Comparison of ENCODE assay signal across 24 cellular contexts in genomic region chr1:209647212-209647611, GRCh38. TPM values are rescaled to one million over a fixed set of nuclear protein-coding genes. Genes with fewer than 3 reads are reported as not detected.
DNase-seq lines count a peak whose midpoint lies in the region; ATAC-seq and TF ChIP-seq lines count a peak whose summit lies in the region.
"Had no signal": no experiment of that assay in that cellular context is flagged by ENCODE, and none has a peak within 500 bp of the region (broad histone marks: within the 10 kb centered on the region; RNA-seq: fewer than 3 reads in every experiment).

No MANE protein-coding gene starts in this region.

- TF ChIP-seq POLR2A in erythroblast (IDR thresholded peaks at IDR 0.05; ENCODE audit: low read length) (no peak), spleen (IDR thresholded peaks at IDR 0.05) (no peak)

- H3K4me3 ChIP-seq in RWPE2 (ENCODE audit: severe bottlenecking): no peak overlapping the region
- H3K4me3 ChIP-seq in spleen: no peak overlapping the region
- H3K4me3 ChIP-seq: BLaER1, ovary, tibial artery had no signal

- H3K9me3 ChIP-seq in RWPE2 (ENCODE audit: severe bottlenecking): no peaks in the 10 kb centered on the region
- no peaks in the 10 kb centered on the region for H3K9me3 ChIP-seq in spleen
- H3K9me3 ChIP-seq: BLaER1, ovary, tibial artery had no signal

- TF ChIP-seq CTCF in HFFc6 (IDR thresholded peaks at IDR 0.05): no peak
- no peak for TF ChIP-seq CTCF in RWPE2 (IDR thresholded peaks at IDR 0.05; ENCODE audit: poor library complexity, severe bottlenecking)
- no peak for TF ChIP-seq CTCF in spleen (IDR thresholded peaks at IDR 0.05 in 8 of 11, conservative IDR thresholded peaks at IDR 0.05 in 3 of 11)

- intact Hi-C loops in spleen (cut with DNase I; ENCODE audit: low total_unique reads): no loop called here

- H3K27ac ChIP-seq in RWPE2 (ENCODE audit: poor library complexity, severe bottlenecking): peak overlapping the region; percentile 94
- peak overlapping the region in 5 of 8 donors; percentile 4 to 80 (median 17) for H3K27ac ChIP-seq in spleen
- H3K27ac ChIP-seq: BLaER1, ovary, tibial artery, VCaP had no signal

- no peak for ATAC-seq in RWPE2 (ENCODE audit: low read depth)
- no peak for ATAC-seq in GM18511 (IDR thresholded peaks at IDR 0.05; ENCODE audit: unreplicated experiment)
- ATAC-seq in GM18907 (IDR thresholded peaks at IDR 0.05; ENCODE audit: unreplicated experiment): no peak
- ATAC-seq: esophagus mucosa, sciatic nerve, T-cell had no signal

- H3K27me3 Mint-ChIP-seq in HFFc6 (ENCODE audit: insufficient read depth): peaks cover 2% of the 10 kb centered on the region
- H3K27me3 Mint-ChIP-seq: T-cell had no signal

- no peaks in the 10 kb centered on the region for H3K9me3 Mint-ChIP-seq in HFFc6
- H3K9me3 Mint-ChIP-seq: T-cell had no signal

- DNase-seq in HFFc6: no peak
- DNase-seq in RWPE2 (ENCODE audit: low spot score): no peak
- DNase-seq in erythroblast (lab: John Stamatoyannopoulos, UW): peak; percentile 53 to 71
- no peak for DNase-seq in spleen
- no peak for DNase-seq in GF-D8 (lab: John Stamatoyannopoulos, UW)
- DNase-seq: activated CD8-positive, alpha-beta memory T cell treated with anti-CD3 and anti-CD28 coated beads, Interleukin-2, amount 50 U/mL, for 48 hours; activated effector memory CD4-positive, alpha-beta T cell treated with Interleukin-2 at 50 U/mL for 16 hours; caudate nucleus; DMS153; MM.1S; NCI-H2029; ovary; RPMI8226; stimulated activated naive CD4-positive, alpha-beta T cell treated with Interleukin-2 at 50 U/mL for 16 hours; T-cell; tibial artery had no signal

- peak overlapping the region; percentile 65 for H3K27ac Mint-ChIP-seq in HFFc6
- H3K27ac Mint-ChIP-seq: T-cell had no signal

- peaks cover 85% of the 10 kb centered on the region for H3K36me3 ChIP-seq in RWPE2 (ENCODE audit: low read depth)
- no peaks in the 10 kb centered on the region for H3K36me3 ChIP-seq in spleen
- H3K36me3 ChIP-seq: BLaER1, ovary, tibial artery had no signal

- H3K4me1 Mint-ChIP-seq in HFFc6 (ENCODE audit: low read depth): peaks cover 79% of the 10 kb centered on the region

- WGBS in spleen, 5 donors: 61 to 76% (median 73%) methylated on average over 3 of the region's 3 CpGs

- no peaks in the 10 kb centered on the region for H3K36me3 Mint-ChIP-seq in HFFc6 (ENCODE audit: low read depth)
- H3K36me3 Mint-ChIP-seq: T-cell had no signal

- H3K4me1 ChIP-seq in RWPE2 (ENCODE audit: insufficient read depth, poor library complexity, severe bottlenecking): peaks cover 38% of the 10 kb centered on the region
- H3K4me1 ChIP-seq in spleen: peaks cover 2 to 78% (median 41%) of the 10 kb centered on the region in 6 donors

- no peaks in the 10 kb centered on the region for H3K27me3 ChIP-seq in RWPE2 (ENCODE audit: insufficient read depth, poor library complexity, severe bottlenecking)
- peaks cover 0 to 18% (median 0%) of the 10 kb centered on the region in 7 donors for H3K27me3 ChIP-seq in spleen (replicated peaks in 1 of 7)
- H3K27me3 ChIP-seq: BLaER1, ovary, tibial artery had no signal

- peak overlapping the region; percentile 30; the same call in 1 of the 2 replicates for H3K4me3 Mint-ChIP-seq in HFFc6
- H3K4me3 Mint-ChIP-seq: T-cell had no signal

RNA-seq across cellular contexts. Expression of gene LAMB3, which starts 5.0 kb away (rescaled TPM):
- 10 to 100 TPM in 2 of 6 experiments, 1 to 10 TPM in 4; 8.0 to 10.3 (median 9.8) TPM for total RNA-seq in HFFc6 (2021; fragmentation: NEBNext Ultra II Directional; extraction: Animal tissue kit (Norgen Biotek cat#: 25700))
- total RNA-seq in spleen: 1 to 10 TPM in 2 of 7 donors, under 1 TPM in 5; 0.43 to 3.4 (median 0.82) TPM
- under 1 TPM; 0.54 to 0.93 (median 0.77) TPM for polyA plus RNA-seq in spleen

RNA-seq across cellular contexts. Expression of gene G0S2, which starts 28.0 kb away (rescaled TPM):
- 1 to 10 TPM; 1.7 to 2.6 (median 1.9) TPM for total RNA-seq in HFFc6 (2021; fragmentation: NEBNext Ultra II Directional; extraction: Animal tissue kit (Norgen Biotek cat#: 25700))
- 100 to 1,000 TPM in 1 of 7 donors, 10 to 100 TPM in 6; 12.5 to 126 (median 22.3) TPM for total RNA-seq in spleen
- 10 to 100 TPM; 34.2 to 77.0 (median 41.0) TPM for polyA plus RNA-seq in spleen

RNA-seq across cellular contexts. Expression of gene HSD11B1, which starts 57.4 kb away (rescaled TPM):
- total RNA-seq in HFFc6 (2021; fragmentation: NEBNext Ultra II Directional; extraction: Animal tissue kit (Norgen Biotek cat#: 25700)): not detected
- 10 to 100 TPM in 2 of 7 donors, 1 to 10 TPM in 5; 1.8 to 14.9 (median 4.2) TPM for total RNA-seq in spleen
- 1 to 10 TPM; 2.6 to 3.5 (median 3.2) TPM for polyA plus RNA-seq in spleen
- total RNA-seq: lung microvascular endothelial cell, NCI-H460 had no signal

Comparison
In these comparisons a context has a peak if more than half of its experiments do, and no peak if none do; other contexts are left out.
1. DNase-seq: peak in erythroblast (2 of 2); none in HFFc6 (single experiment), RWPE2 (single experiment), spleen (single experiment) and GF-D8 (single experiment).